Comparison of ENCODE assay signal across 8 cellular contexts in the genomic region with DNA sequence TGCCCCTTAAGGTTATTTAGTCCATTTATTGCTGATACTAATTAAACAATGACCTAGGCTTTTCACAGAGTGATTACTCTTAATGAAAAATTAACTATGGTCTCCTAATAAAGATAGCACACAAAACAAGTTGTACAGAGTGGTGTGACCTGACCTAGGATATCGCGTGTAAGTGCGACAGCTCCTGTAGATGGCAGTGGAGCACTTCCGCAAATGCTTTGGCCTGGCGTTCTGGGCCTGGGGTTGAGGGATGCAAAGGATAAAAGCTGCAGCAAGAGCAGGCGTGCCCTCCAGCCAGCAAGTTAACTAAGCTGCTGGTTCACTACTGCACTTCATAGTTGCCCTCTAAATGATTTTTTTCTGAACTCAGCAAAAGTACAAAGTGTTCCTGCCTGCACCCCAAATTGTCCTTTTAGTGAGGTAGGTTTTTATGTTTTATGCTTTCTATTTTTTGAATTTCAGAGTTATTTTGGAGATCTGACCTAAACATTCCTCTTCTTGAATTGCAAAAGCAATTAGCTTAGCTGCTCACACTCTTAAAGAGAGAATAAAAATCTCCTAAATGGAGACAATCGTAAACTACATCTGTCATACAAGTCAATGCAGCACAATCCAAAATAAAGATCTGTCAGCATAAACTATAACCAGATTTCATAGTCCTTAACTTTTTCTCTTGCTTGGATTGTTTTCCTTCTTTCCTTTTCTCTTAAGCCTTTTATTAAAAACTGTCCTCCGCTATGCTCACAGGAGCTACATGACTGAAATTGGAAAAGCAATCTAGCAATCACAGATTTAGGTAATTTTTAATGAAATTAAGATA.
A peak's percentile ranks its signal among the peaks of the same experiment; 100 is the strongest.
DNase-seq lines count a peak whose midpoint lies in the region; ATAC-seq and TF ChIP-seq lines count a peak whose summit lies in the region.

No MANE protein-coding gene starts in this region.

- H3K9me3 Mint-ChIP-seq in effector memory CD8-positive, alpha-beta T cell, result peaks cover 0 to 2% of the 10 kb centered on the region in 2 donors

- H3K27ac Mint-ChIP-seq in effector memory CD8-positive, alpha-beta T cell, result no peak overlapping the region

- intact Hi-C loops in spleen (cut with DNase I; ENCODE audit: low total_unique reads), result loop anchor here (5.0 kb wide), 1 partner anchor 547 kb away; no protein-coding TSS in a partner anchor

- TF ChIP-seq CTCF in BE2C (IDR thresholded peaks at IDR 0.05; ENCODE audit: low read depth, low read length) (peak; percentile 81), astrocyte of the spinal cord (IDR thresholded peaks at IDR 0.05; ENCODE audit: low read depth, low read length) (peak; percentile 92), spleen (IDR thresholded peaks at IDR 0.05 in 8 of 11, conservative IDR thresholded peaks at IDR 0.05 in 3 of 11) (peak in 4 of 11 experiments; percentile 41 to 53 (median 46))

- H3K4me1 ChIP-seq in BE2C (no peaks in the 10 kb centered on the region), spleen (no peaks in the 10 kb centered on the region)

- no peaks in the 10 kb centered on the region for H3K27me3 Mint-ChIP-seq in effector memory CD8-positive, alpha-beta T cell

- in situ Hi-C loops in astrocyte of the spinal cord (cut with HindIII; ENCODE audit: low sequenced_read_pairs), result loop anchor here (25.0 kb wide), 1 partner anchor 203 kb away; no protein-coding TSS in a partner anchor

- H3K4me3 Mint-ChIP-seq in effector memory CD8-positive, alpha-beta T cell, result no peak overlapping the region

- H3K27me3 ChIP-seq in BE2C (no peaks in the 10 kb centered on the region), spleen (replicated peaks in 1 of 7) (no peaks in the 10 kb centered on the region)

- H3K27ac ChIP-seq in spleen, result no peak overlapping the region

- H3K4me3 ChIP-seq in BE2C (ENCODE audit: low read depth, low read length) (no peak overlapping the region), astrocyte of the spinal cord (ENCODE audit: low read depth, low read length) (no peak overlapping the region), spleen (no peak overlapping the region)

- peak; percentile 85 for ATAC-seq in GM18870 (IDR thresholded peaks at IDR 0.05; ENCODE audit: unreplicated experiment)
- ATAC-seq in effector memory CD8-positive, alpha-beta T cell (replicated peaks), result no peak

- H3K36me3 Mint-ChIP-seq in effector memory CD8-positive, alpha-beta T cell (ENCODE audit: insufficient read depth), result no peaks in the 10 kb centered on the region

- no peak for TF ChIP-seq POLR2A in spleen (IDR thresholded peaks at IDR 0.05)

- DNase-seq in BE2C, result peak; percentile 65
- peak; percentile 77 for DNase-seq in HT1080 (ENCODE audit: low read depth)
- peak; percentile 65 for DNase-seq in NCI-H82 treated with DMSO at 0.1 percent for 48 hours (lab: John Stamatoyannopoulos, UW; ENCODE audit: unreplicated experiment)
- DNase-seq in astrocyte of the spinal cord (ENCODE audit: low read depth, low spot score), result peak; percentile 91
- peak; percentile 83 for DNase-seq in iPS DF 4.7 (ENCODE audit: extremely low read depth, low spot score)
- DNase-seq in spleen, result peak; percentile 72
- DNase-seq in effector memory CD8-positive, alpha-beta T cell, result no peak

- 31 to 44% (median 39%) methylated on average over 8 of the region's 8 CpGs for WGBS in spleen, 5 donors

- H3K9me3 ChIP-seq in BE2C (no peaks in the 10 kb centered on the region), spleen (no peaks in the 10 kb centered on the region)

- H3K36me3 ChIP-seq in BE2C (no peaks in the 10 kb centered on the region), spleen (no peaks in the 10 kb centered on the region)

- H3K4me1 Mint-ChIP-seq in effector memory CD8-positive, alpha-beta T cell (ENCODE audit: low read depth in 2 of 2), result no peaks in the 10 kb centered on the region

Comparison
In these comparisons a context has a peak if more than half of its experiments do, and no peak if none do; other contexts are left out.
1. DNase-seq: peak in BE2C (single experiment), HT1080 (single experiment), NCI-H82 treated with DMSO at 0.1 percent for 48 hours (single experiment), astrocyte of the spinal cord (single experiment), iPS DF 4.7 (single experiment) and spleen (single experiment); none in effector memory CD8-positive, alpha-beta T cell (0 of 3).